ENCODE assay signal across 25 cellular contexts in genomic region chr15:79122943-79123342, GRCh38. TPM values are rescaled to one million over a fixed set of nuclear protein-coding genes. Genes with fewer than 3 reads are reported as not detected.
A peak's percentile ranks its signal among the peaks of the same experiment; 100 is the strongest.
DNase-seq lines count a peak whose midpoint lies in the region; ATAC-seq lines count a peak whose summit lies in the region.
"Had no signal": no experiment of that assay in that cellular context is flagged by ENCODE, and none has a peak within 500 bp of the region (broad histone marks: within the 10 kb centered on the region; RNA-seq: fewer than 3 reads in every experiment).

No MANE protein-coding gene starts in this region.

- peaks cover 4 to 36% (median 9%) of the 10 kb centered on the region in 5 donors for H3K27me3 Mint-ChIP-seq in naive thymus-derived CD8-positive, alpha-beta T cell

- H3K4me1 Mint-ChIP-seq in naive thymus-derived CD8-positive, alpha-beta T cell = no peaks in the 10 kb centered on the region
- H3K4me1 Mint-ChIP-seq: B cell; CD14-positive monocyte; CD8-positive, alpha-beta memory T cell; T-cell had no signal

- peaks cover 0 to 5% (median 0%) of the 10 kb centered on the region in 9 donors for H3K9me3 Mint-ChIP-seq in naive thymus-derived CD8-positive, alpha-beta T cell
- H3K9me3 Mint-ChIP-seq: T-cell; T-helper 2 cell treated with Interferon-gamma antibody and Interleukin-4, amounts not matched to agents 5 μg/mL and 100 μg/mL, for 36 hours had no signal

- peaks cover 0 to 4% (median 0%) of the 10 kb centered on the region in 3 donors for H3K36me3 Mint-ChIP-seq in naive thymus-derived CD8-positive, alpha-beta T cell
- H3K36me3 Mint-ChIP-seq: CD14-positive monocyte; CD8-positive, alpha-beta memory T cell; T-cell had no signal

- DNase-seq in H4 (ENCODE audit: low spot score) (peak; percentile 35), HT1080 (ENCODE audit: low read depth) (peak; percentile 17), RPMI8226 (peak; percentile 81), myocyte (ENCODE audit: low read depth) (peak; percentile 25), NCI-H524 treated with DMSO at 0.1 percent for 48 hours (lab: John Stamatoyannopoulos, UW) (no peak)
- DNase-seq in stimulated activated CD4-positive, alpha-beta T cell treated with anti-CD3 and anti-CD28 coated beads, Interleukin-4, amount 100 ng/mL, for 4 hours = no peak
- no peak for DNase-seq in naive thymus-derived CD8-positive, alpha-beta T cell
- DNase-seq: CD8-positive, alpha-beta memory T cell; DMS 273 treated with DMSO at 0.1 percent for 48 hours; DMS79; EL; GDM1; Kasumi-1; NCI-H1694 treated with DMSO at 0.1 percent for 48 hours; NCI-H2081; NCI-H2227 treated with DMSO at 0.1 percent for 48 hours; NCI-H69; T-cell had no signal

- H3K4me3 Mint-ChIP-seq in naive thymus-derived CD8-positive, alpha-beta T cell = no peak overlapping the region
- H3K4me3 Mint-ChIP-seq: B cell; CD14-positive monocyte; CD8-positive, alpha-beta memory T cell; T-cell; T-helper 2 cell treated with Interferon-gamma antibody and Interleukin-4, amounts not matched to agents 5 μg/mL and 100 μg/mL, for 36 hours had no signal

- ATAC-seq in HG03354 (IDR thresholded peaks at IDR 0.05; ENCODE audit: poor library complexity, severe bottlenecking, unreplicated experiment) = no peak
- no peak for ATAC-seq in naive thymus-derived CD8-positive, alpha-beta T cell
- ATAC-seq: GM12878, Right ventricle myocardium inferior, T-cell had no signal

- H3K27ac Mint-ChIP-seq in naive thymus-derived CD8-positive, alpha-beta T cell = no peak overlapping the region
- H3K27ac Mint-ChIP-seq: B cell; CD14-positive monocyte; CD8-positive, alpha-beta memory T cell; T-cell; T-helper 2 cell treated with Interferon-gamma antibody and Interleukin-4, amounts not matched to agents 5 μg/mL and 100 μg/mL, for 36 hours had no signal

- POLR2A ChIA-PET in naive thymus-derived CD8-positive, alpha-beta T cell (lab: Charles Lee) = no interaction called here

RNA-seq across cellular contexts. Expression of gene RASGRF1, which starts 32.4 kb away (rescaled TPM):
- 0.15 TPM in 1 of 2 replicates, not detected in the other for total RNA-seq in H4 (2014; rRNA removed; shearing (Covaris generic))
- total RNA-seq in HT1080 (2014; rRNA removed; shearing (Covaris generic)) = 0.14 and 1.2 TPM in 2 replicates
- polyA plus RNA-seq in HT1080 (2015; cell fraction: cytosol; rRNA removed) = 0.67 and 2.0 TPM in 2 replicates
- 1.00 and 1.3 TPM in 2 replicates for polyA plus RNA-seq in HT1080 (2015; cell fraction: nucleus; rRNA removed)
- 7.4 and 29.1 TPM in 2 replicates for total RNA-seq in myocyte
- polyA plus RNA-seq in myocyte (2012) = 14.6 TPM
- under 1 TPM in 1 of 2 experiments, not detected in 1; 0.14 TPM for total RNA-seq in naive thymus-derived CD8-positive, alpha-beta T cell
- polyA plus RNA-seq in naive thymus-derived CD8-positive, alpha-beta T cell = not detected
- total RNA-seq: CD8-positive, alpha-beta memory T cell; NCI-H460; Right ventricle myocardium inferior had no signal
- polyA plus RNA-seq: CD14-positive monocyte; CD8-positive, alpha-beta memory T cell had no signal

Comparison
In these comparisons a context has a peak if more than half of its experiments do, and no peak if none do; other contexts are left out.
1. DNase-seq: peak in H4 (single experiment), HT1080 (single experiment), RPMI8226 (single experiment) and myocyte (single experiment); none in stimulated activated CD4-positive, alpha-beta T cell treated with anti-CD3 and anti-CD28 coated beads, Interleukin-4, amount 100 ng/mL, for 4 hours (0 of 2), NCI-H524 treated with DMSO at 0.1 percent for 48 hours (single experiment) and naive thymus-derived CD8-positive, alpha-beta T cell (0 of 10).